12 cellular contexts compared by ENCODE assay signal in genomic region chr9:97563458-97564135, GRCh38.
DNase-seq lines count a peak whose midpoint lies in the region; ATAC-seq and TF ChIP-seq lines count a peak whose summit lies in the region.
"Had no signal": no experiment of that assay in that cellular context is flagged by ENCODE, and none has a peak within 500 bp of the region (broad histone marks: within the 10 kb centered on the region; RNA-seq: fewer than 3 reads in every experiment).

No MANE protein-coding gene starts in this region.

- H3K9me3 ChIP-seq in breast epithelium: no peaks in the 10 kb centered on the region
- no peaks in the 10 kb centered on the region for H3K9me3 ChIP-seq in esophagus squamous epithelium
- no peaks in the 10 kb centered on the region for H3K9me3 ChIP-seq in aorta (ENCODE audit: control insufficient read depth, low read length)

- peak overlapping the region in 1 of 2 donors; percentile 57 for H3K27ac ChIP-seq in breast epithelium
- peak overlapping the region; percentile 51 to 80 (median 66) for H3K27ac ChIP-seq in esophagus squamous epithelium
- peak overlapping the region in 1 of 2 donors; percentile 66 for H3K27ac ChIP-seq in aorta (ENCODE audit: low read depth in 1 of 2, low read length in 2 of 2)

- H3K9me3 Mint-ChIP-seq in MCF 10A (ENCODE audit: unreplicated experiment): no peaks in the 10 kb centered on the region

- H3K4me3 ChIP-seq in breast epithelium (no peak overlapping the region), esophagus squamous epithelium (no peak overlapping the region), aorta (ENCODE audit: low read length in 2 of 2) (no peak overlapping the region)

- WGBS in esophagus squamous epithelium, 2 donors: 56 to 63% methylated on average over 4 to 12 of the region's 13 CpGs
- WGBS in aorta, 2 donors: 13 to 20% methylated on average over 13 of the region's 13 CpGs

- TF ChIP-seq POLR2A in breast epithelium (IDR thresholded peaks at IDR 0.05) (no peak), esophagus squamous epithelium (IDR thresholded peaks at IDR 0.05) (no peak)

- TF ChIP-seq CTCF in MCF 10A (IDR thresholded peaks at IDR 0.05; ENCODE audit: unreplicated experiment) (no peak), breast epithelium (IDR thresholded peaks at IDR 0.05) (no peak), esophagus squamous epithelium (IDR thresholded peaks at IDR 0.05) (no peak), omental fat pad (IDR thresholded peaks at IDR 0.05) (no peak)

- no TSS peak for BruUV-seq in MCF 10A (replicated peaks; lab: Mats Ljungman, UMichigan)

- no peaks in the 10 kb centered on the region for H3K27me3 ChIP-seq in breast epithelium
- no peaks in the 10 kb centered on the region for H3K27me3 ChIP-seq in esophagus squamous epithelium
- no peaks in the 10 kb centered on the region for H3K27me3 ChIP-seq in aorta (ENCODE audit: control insufficient read depth in 1 of 2, insufficient read depth in 2 of 2, low read length in 1 of 2)

- H3K36me3 ChIP-seq in breast epithelium (no peaks in the 10 kb centered on the region), esophagus squamous epithelium (no peaks in the 10 kb centered on the region), aorta (ENCODE audit: control insufficient read depth in 1 of 2, insufficient read depth in 2 of 2, low read length in 1 of 2) (peaks cover 0 to 3% of the 10 kb centered on the region in 2 donors)

- DNase-seq in MCF 10A (ENCODE audit: unreplicated experiment) (peak; percentile 74), breast epithelium (ENCODE audit: low spot score in 2 of 2) (no peak), esophagus squamous epithelium (lab: John Stamatoyannopoulos, UW) (no peak), pons (ENCODE audit: low spot score) (peak; percentile 21), aorta (no peak), DMS79 treated with DMSO at 0.1 percent for 48 hours (lab: John Stamatoyannopoulos, UW) (no peak), SW 1271 (lab: John Stamatoyannopoulos, UW) (no peak), omental fat pad (ENCODE audit: low spot score) (no peak)
- DNase-seq: NCI-H524 treated with DMSO at 0.1 percent for 48 hours; SHP77 treated with DMSO at 0.1 percent for 48 hours; stimulated activated CD4-positive, alpha-beta T cell treated with anti-CD3 and anti-CD28 coated beads, Interleukin-2, amount 100 ng/mL, for 48 hours; stimulated activated naive CD8-positive, alpha-beta T cell treated with anti-CD3 and anti-CD28 coated beads, Interleukin-15, Interleukin-2, amounts not matched to agents 100 U/mL and 50 U/mL, for 24 hours had no signal

- H3K4me3 Mint-ChIP-seq in MCF 10A (ENCODE audit: unreplicated experiment): no peak overlapping the region

- intact Hi-C loops in MCF 10A (cut with micrococcal nuclease) (no loop called here), breast epithelium (cut with DNase I; ENCODE audit: low total_unique reads) (no loop called here), esophagus squamous epithelium (cut with DNase I) (no loop called here), aorta (cut with DNase I) (loop anchor here in 1 of 2 donors (2.0 kb wide), 1 partner anchor 63 kb away; the partner anchor contains the start of gene TMOD1)

- H3K27me3 Mint-ChIP-seq in MCF 10A (ENCODE audit: insufficient read depth, unreplicated experiment): peaks cover 21% of the 10 kb centered on the region

- ATAC-seq in aorta (ENCODE audit: low FRiP score): peak; percentile 45
- ATAC-seq in omental fat pad (ENCODE audit: low FRiP score): no peak
- ATAC-seq: stimulated activated naive CD8-positive, alpha-beta T cell treated with anti-CD3 and anti-CD28 coated beads, Interleukin-15, Interleukin-2, amounts not matched to agents 100 U/mL and 50 U/mL, for 24 hours had no signal

- CTCF ChIA-PET in MCF 10A (lab: Yijun Ruan, JAX): interaction anchor here (1.0 kb wide), 1 partner anchor 16 kb away, joined by 3 read pairs; no protein-coding TSS in a partner anchor

- no peaks in the 10 kb centered on the region for H3K36me3 Mint-ChIP-seq in MCF 10A (ENCODE audit: insufficient read depth, unreplicated experiment)

- no peaks in the 10 kb centered on the region for H3K4me1 ChIP-seq in breast epithelium
- H3K4me1 ChIP-seq in esophagus squamous epithelium: peaks cover 7 to 48% (median 26%) of the 10 kb centered on the region in 3 donors
- H3K4me1 ChIP-seq in aorta (ENCODE audit: control insufficient read depth in 1 of 2, insufficient read depth in 2 of 2, low read length in 2 of 2): peaks cover 0 to 2% of the 10 kb centered on the region in 2 donors

- peaks cover 22% of the 10 kb centered on the region for H3K4me1 Mint-ChIP-seq in MCF 10A (ENCODE audit: insufficient read depth, unreplicated experiment)

- H3K27ac Mint-ChIP-seq in MCF 10A (ENCODE audit: low read depth, unreplicated experiment): no peak overlapping the region

- POLR2A ChIA-PET in MCF 10A (lab: Yijun Ruan, JAX): no interaction called here

Comparison
In these comparisons a context has a peak if more than half of its experiments do, and no peak if none do; other contexts are left out.
1. DNase-seq: peak in MCF 10A (single experiment) and pons (single experiment); none in breast epithelium (0 of 2), esophagus squamous epithelium (single experiment), aorta (0 of 2), DMS79 treated with DMSO at 0.1 percent for 48 hours (single experiment), SW 1271 (0 of 2) and omental fat pad (single experiment).